In the genomic region with DNA sequence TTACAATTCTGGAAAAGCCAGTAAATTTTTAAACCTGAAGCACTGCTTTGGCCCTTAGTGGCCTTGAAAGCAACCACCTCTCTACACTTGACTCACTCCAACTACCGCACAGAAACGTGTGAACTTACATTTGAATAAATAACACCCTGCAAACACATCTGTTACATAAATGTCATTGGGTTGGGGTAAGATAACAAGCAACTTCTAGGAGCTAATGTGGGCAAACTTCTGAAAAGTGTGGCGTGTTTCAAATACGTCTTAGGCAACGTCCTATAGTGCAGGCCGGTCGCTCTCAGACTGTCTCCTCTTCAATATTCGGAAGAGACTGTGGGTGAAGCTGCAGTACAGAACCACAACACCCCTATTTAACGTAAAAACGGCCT, we compare ENCODE assay signal across 8 cellular contexts. TPM values are rescaled to one million over a fixed set of nuclear protein-coding genes. Genes with fewer than 3 reads are reported as not detected.
A peak's percentile ranks its signal among the peaks of the same experiment; 100 is the strongest.
DNase-seq lines count a peak whose midpoint lies in the region; ATAC-seq and TF ChIP-seq lines count a peak whose summit lies in the region.

No MANE protein-coding gene starts in this region.

- peak overlapping the region; percentile 98 for H2AFZ ChIP-seq in smooth muscle cell (ENCODE audit: low read depth)

- H4K20me1 ChIP-seq in smooth muscle cell (ENCODE audit: low read depth), result no peaks in the 10 kb centered on the region

- H3K27me3 ChIP-seq in smooth muscle cell (ENCODE audit: low read depth), result no peaks in the 10 kb centered on the region

- no peaks in the 10 kb centered on the region for H3K4me1 ChIP-seq in smooth muscle cell (ENCODE audit: low read depth)

- H3K4me3 ChIP-seq in iPS-18c (ENCODE audit: insufficient read depth, low read depth, low read length) (peak overlapping the region; percentile 93), smooth muscle cell (peak overlapping the region; percentile 66)

- no peak for TF ChIP-seq CTCF in smooth muscle cell (IDR thresholded peaks at IDR 0.05; ENCODE audit: borderline replicate concordance, insufficient read depth, poor library complexity, severe bottlenecking)

- no peaks in the 10 kb centered on the region for H3F3A ChIP-seq in smooth muscle cell (ENCODE audit: low read depth)

- peaks cover 19% of the 10 kb centered on the region for H3K79me2 ChIP-seq in smooth muscle cell (ENCODE audit: low read depth)

- peak overlapping the region; percentile 79 for H3K4me2 ChIP-seq in smooth muscle cell

- H3K36me3 ChIP-seq in smooth muscle cell (ENCODE audit: low read depth), result no peaks in the 10 kb centered on the region

- DNase-seq in GM04503 (ENCODE audit: low read depth) (peak; percentile 11), amniotic epithelial cell (ENCODE audit: low read depth) (peak; percentile 35), smooth muscle cell (lab: John Stamatoyannopoulos, UW; ENCODE audit: unreplicated experiment) (no peak), epidermal melanocyte (ENCODE audit: insufficient read length, low spot score) (no peak), activated gamma-delta T cell treated with Interleukin-2 at 50 U/mL for 16 hours (no peak)

- peak overlapping the region; percentile 66 for H3K9ac ChIP-seq in smooth muscle cell (ENCODE audit: low read depth)

- 52% methylated on average over 10 of the region's 10 CpGs for WGBS in smooth muscle cell (ENCODE audit: low lambda C conversion rate)

- H3K9me3 ChIP-seq in iPS-18c (ENCODE audit: control insufficient read depth, insufficient read depth, low read length) (no peaks in the 10 kb centered on the region), smooth muscle cell (replicated peaks; ENCODE audit: low read depth) (no peaks in the 10 kb centered on the region)

- H3K27ac ChIP-seq in smooth muscle cell (ENCODE audit: low read depth), result peak overlapping the region; percentile 63

- peak; percentile 32 for ATAC-seq in GM21381 (IDR thresholded peaks at IDR 0.05; ENCODE audit: unreplicated experiment)
- ATAC-seq in HG03575 (IDR thresholded peaks at IDR 0.05; ENCODE audit: extremely low read depth, insufficient number of reproducible peaks, low FRiP score, unreplicated experiment), result peak; percentile 8

RNA-seq across cellular contexts. Expression of gene ORC5, which starts 0.5 kb away (rescaled TPM):
- total RNA-seq in smooth muscle cell, result 7.3 and 13.5 TPM in 2 replicates
- polyA plus RNA-seq in smooth muscle cell, result 4.6 TPM in 2 replicates

Comparison
In these comparisons a context has a peak if more than half of its experiments do, and no peak if none do; other contexts are left out.
1. DNase-seq: peak in GM04503 (single experiment) and amniotic epithelial cell (single experiment); none in smooth muscle cell (single experiment), epidermal melanocyte (single experiment) and activated gamma-delta T cell treated with Interleukin-2 at 50 U/mL for 16 hours (single experiment).